Comparison of ENCODE assay signal across 22 cellular contexts in genomic region chr11:15176646-15177163, GRCh38.
"Had no signal": no experiment of that assay in that cellular context is flagged by ENCODE, and none has a peak within 500 bp of the region (broad histone marks: within the 10 kb centered on the region; RNA-seq: fewer than 3 reads in every experiment).

No MANE protein-coding gene starts in this region.

- H3K27ac ChIP-seq: RWPE1 had no signal

- DNase-seq: KBM-7; NCI-H1092; NCI-H1105 treated with DMSO at 0.1 percent for 48 hours; NCI-H1417 treated with DMSO at 0.1 percent for 48 hours; NCI-H146; NCI-H1694 treated with DMSO at 0.1 percent for 48 hours; NCI-H1930; NCI-H2081; NCI-H2107; NCI-H2171; NCI-H226; NCI-H446; NCI-H510A; NCI-H524 treated with DMSO at 0.1 percent for 48 hours; NCI-H69; NCI-H774; NK-92 treated with Interleukin-12 subunit alpha and Interleukin-12 subunit beta, amount 100 ng/mL, for 24 hours; PC-3; SHP77; SW 1271 had no signal

- ATAC-seq: Panc1, PC-3 had no signal
